ENCODE assay signal across 24 cellular contexts in the genomic region with DNA sequence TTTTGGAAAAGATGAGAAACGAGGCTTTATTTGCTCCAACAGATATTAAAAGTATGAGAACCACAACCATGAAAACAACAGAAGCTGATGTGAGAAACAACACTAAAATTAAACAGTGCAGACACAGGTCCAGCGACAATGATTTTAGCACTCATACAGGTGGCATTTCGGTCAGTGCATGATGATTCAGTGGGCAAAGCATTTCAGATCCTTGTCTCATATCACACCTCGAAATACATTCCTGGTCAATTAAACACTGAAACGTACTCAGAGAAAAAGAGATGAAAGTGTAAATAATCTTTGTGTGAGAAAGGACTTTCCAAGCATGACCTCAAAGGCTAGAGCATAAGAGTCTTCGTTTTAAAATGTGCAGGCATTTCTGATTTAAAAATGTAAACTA.
A peak's percentile ranks its signal among the peaks of the same experiment; 100 is the strongest.
DNase-seq lines count a peak whose midpoint lies in the region; ATAC-seq, FAIRE-seq and TF ChIP-seq lines count a peak whose summit lies in the region.
"Had no signal": no experiment of that assay in that cellular context is flagged by ENCODE, and none has a peak within 500 bp of the region (broad histone marks: within the 10 kb centered on the region; RNA-seq: fewer than 3 reads in every experiment).

No MANE protein-coding gene starts in this region.

- no peaks in the 10 kb centered on the region for H3K9me1 ChIP-seq in keratinocyte (ENCODE audit: control insufficient read depth, extremely low read depth, insufficient read depth, low read length)

- H3K9me3 ChIP-seq in left ventricle myocardium inferior (replicated peaks) (no peaks in the 10 kb centered on the region), astrocyte (ENCODE audit: insufficient read depth, low read depth, low read length) (no peaks in the 10 kb centered on the region), keratinocyte (ENCODE audit: control insufficient read depth, low read depth, low read length) (no peaks in the 10 kb centered on the region)
- H3K9me3 ChIP-seq: neutrophil, SJCRH30, vagina had no signal

- H3K4me2 ChIP-seq in astrocyte (ENCODE audit: low read length) (peak overlapping the region; percentile 21), keratinocyte (ENCODE audit: control insufficient read depth, extremely low read depth, insufficient read depth, low read depth, low read length) (peak overlapping the region; percentile 33)

- no peak overlapping the region for H3K4me3 Mint-ChIP-seq in astrocyte (ENCODE audit: unreplicated experiment)
- H3K4me3 Mint-ChIP-seq in CD14-positive monocyte: no peak overlapping the region
- H3K4me3 Mint-ChIP-seq: T-helper 1 cell treated with Interleukin-12 subunit alpha and Interleukin-12 subunit beta and Interleukin-4 antibody, amounts not matched to agents 30 μg/mL and 1 μg/mL, for 36 hours; WTC11 had no signal

- peaks cover 20% of the 10 kb centered on the region for H3K4me1 Mint-ChIP-seq in astrocyte (ENCODE audit: low read depth, unreplicated experiment)
- peaks cover 5% of the 10 kb centered on the region for H3K4me1 Mint-ChIP-seq in CD14-positive monocyte

- H3K4me3 ChIP-seq in left ventricle myocardium inferior (no peak overlapping the region), astrocyte (ENCODE audit: insufficient read depth, low read depth, low read length) (no peak overlapping the region), keratinocyte (ENCODE audit: control insufficient read depth in 2 of 3, extremely low read depth in 1 of 3, insufficient read depth in 2 of 3, low read depth in 1 of 3, low read length in 3 of 3) (no peak overlapping the region)
- H3K4me3 ChIP-seq: SJCRH30, vagina had no signal

- H3K36me3 Mint-ChIP-seq in astrocyte (ENCODE audit: low read depth, unreplicated experiment) (no peaks in the 10 kb centered on the region), CD14-positive monocyte (no peaks in the 10 kb centered on the region)

- H4K20me1 ChIP-seq in astrocyte (ENCODE audit: insufficient read depth, low read length): no peaks in the 10 kb centered on the region
- no peaks in the 10 kb centered on the region for H4K20me1 ChIP-seq in keratinocyte (ENCODE audit: control insufficient read depth, extremely low read depth, insufficient read depth, low read length)

- H3K4me1 ChIP-seq in left ventricle myocardium inferior: peaks cover 38% of the 10 kb centered on the region
- peaks cover 28% of the 10 kb centered on the region for H3K4me1 ChIP-seq in astrocyte (ENCODE audit: insufficient read depth, low read length)
- peaks cover 31% of the 10 kb centered on the region for H3K4me1 ChIP-seq in keratinocyte (ENCODE audit: control insufficient read depth, extremely low read depth, insufficient read depth, low read length)

- no peak for DNase-seq in left ventricle myocardium inferior
- no peak for DNase-seq in Right ventricle myocardium inferior (ENCODE audit: missing footprints)
- DNase-seq in astrocyte (ENCODE audit: low read depth): peak; percentile 74
- DNase-seq in keratinocyte (ENCODE audit: low read depth, low spot score): peak; percentile 54
- peak; percentile 33 for DNase-seq in urothelium cell line (ENCODE audit: low spot score)
- no peak for DNase-seq in NCI-H1436 (lab: John Stamatoyannopoulos, UW)
- DNase-seq in CD14-positive monocyte (ENCODE audit: low spot score): no peak
- no peak for DNase-seq in stimulated activated CD4-positive, alpha-beta T cell treated with anti-CD3 and anti-CD28 coated beads, Interleukin-15, amount 100 ng/mL, for 24 hours
- DNase-seq: activated CD4-positive, alpha-beta T cell treated with anti-CD3 and anti-CD28 coated beads, Interleukin-2, amount 50 U/mL, for 48 hours; activated gamma-delta T cell treated with Interleukin-2 at 50 U/mL for 16 hours; activated T-cell treated with anti-CD3 and anti-CD28 coated beads for 4 hours; cerebellar nuclear complex; MM.1S; NCI-H1436 treated with DMSO at 0.1 percent for 48 hours; NCI-H2171; NCI-H774; SJCRH30 had no signal

- H3K27ac ChIP-seq in left ventricle myocardium inferior (replicated peaks) (peak overlapping the region; percentile 37), astrocyte (ENCODE audit: low read depth, low read length) (peak overlapping the region; percentile 51), keratinocyte (ENCODE audit: control insufficient read depth, insufficient read depth, low read length) (no peak overlapping the region)
- H3K27ac ChIP-seq: neutrophil, vagina had no signal

- H3K9ac ChIP-seq in astrocyte (ENCODE audit: low read length) (peak overlapping the region; percentile 29), keratinocyte (ENCODE audit: control insufficient read depth, extremely low read depth, insufficient read depth, low read length) (no peak overlapping the region)

- H3K9me3 Mint-ChIP-seq in astrocyte (ENCODE audit: unreplicated experiment) (no peaks in the 10 kb centered on the region), CD14-positive monocyte (peaks cover 16 to 22% (median 18%) of the 10 kb centered on the region in 7 donors)
- H3K9me3 Mint-ChIP-seq: T-helper 1 cell treated with Interleukin-12 subunit alpha and Interleukin-12 subunit beta and Interleukin-4 antibody, amounts not matched to agents 30 μg/mL and 1 μg/mL, for 36 hours had no signal

- H3K27ac Mint-ChIP-seq in astrocyte (ENCODE audit: unreplicated experiment): peak overlapping the region; percentile 94
- H3K27ac Mint-ChIP-seq in CD14-positive monocyte: no peak overlapping the region
- H3K27ac Mint-ChIP-seq: T-helper 1 cell treated with Interleukin-12 subunit alpha and Interleukin-12 subunit beta and Interleukin-4 antibody, amounts not matched to agents 30 μg/mL and 1 μg/mL, for 36 hours; WTC11 had no signal

- no peaks in the 10 kb centered on the region for H3K27me3 Mint-ChIP-seq in astrocyte (ENCODE audit: low read depth, unreplicated experiment)
- peaks cover 0 to 1% (median 0%) of the 10 kb centered on the region in 3 donors for H3K27me3 Mint-ChIP-seq in CD14-positive monocyte (ENCODE audit: low read depth in 3 of 3)

- TF ChIP-seq CTCF in left ventricle myocardium inferior (IDR thresholded peaks at IDR 0.05; ENCODE audit: borderline replicate concordance) (no peak), astrocyte (IDR thresholded peaks at IDR 0.05; ENCODE audit: insufficient read depth, low read depth, low read length) (no peak), keratinocyte (optimal IDR thresholded peaks at IDR 0.05 in 1 of 3, IDR thresholded peaks at IDR 0.05 in 1 of 3, conservative IDR thresholded peaks at IDR 0.05 in 1 of 3; ENCODE audit: extremely low read depth in 1 of 3, insufficient read depth in 2 of 3, low read length in 3 of 3) (no peak), CD14-positive monocyte (IDR thresholded peaks at IDR 0.05) (no peak)

- no peak for ATAC-seq in Right ventricle myocardium inferior
- ATAC-seq: WTC11 had no signal

- H3K36me3 ChIP-seq in left ventricle myocardium inferior (no peaks in the 10 kb centered on the region), astrocyte (ENCODE audit: insufficient read depth, low read length) (no peaks in the 10 kb centered on the region), keratinocyte (ENCODE audit: control insufficient read depth in 2 of 2, extremely low read depth in 1 of 2, insufficient read depth in 2 of 2, low read length in 2 of 2) (no peaks in the 10 kb centered on the region)
- H3K36me3 ChIP-seq: neutrophil, SJCRH30, vagina had no signal

- H3K27me3 ChIP-seq in left ventricle myocardium inferior (ENCODE audit: low read depth) (no peaks in the 10 kb centered on the region), astrocyte (ENCODE audit: insufficient read depth, low read length) (peaks cover 10% of the 10 kb centered on the region), keratinocyte (ENCODE audit: control insufficient read depth, extremely low read depth, insufficient read depth, low read length) (peaks cover 5% of the 10 kb centered on the region)
- H3K27me3 ChIP-seq: neutrophil, SJCRH30, vagina had no signal

- intact Hi-C loops in left ventricle myocardium inferior (cut with micrococcal nuclease): no loop called here
- intact Hi-C loops in Right ventricle myocardium inferior (cut with DNase I): no loop called here
- intact Hi-C loops in CD14-positive monocyte (cut with micrococcal nuclease): no loop called here

- H3K79me2 ChIP-seq in astrocyte (ENCODE audit: insufficient read depth, low read length): no peaks in the 10 kb centered on the region
- H3K79me2 ChIP-seq in keratinocyte (ENCODE audit: control insufficient read depth, insufficient read depth, low read length): no peaks in the 10 kb centered on the region

- H2AFZ ChIP-seq in astrocyte (ENCODE audit: low read depth, low read length) (no peak overlapping the region), keratinocyte (ENCODE audit: control insufficient read depth, low read length) (no peak overlapping the region)

- dilution Hi-C loops in keratinocyte (cut with MboI; ENCODE audit: extremely low pct_ligation_motif_present, low sequenced_read_pairs): no loop called here

- FAIRE-seq in astrocyte (lab: Jason Lieb, UNC) (peak; percentile 67), keratinocyte (lab: Jason Lieb, UNC) (peak; percentile 77), urothelium cell line (lab: Jason Lieb, UNC) (no peak)
- FAIRE-seq: A204.1, D721Med, G401.6 had no signal

Comparison
In these comparisons a context has a peak if more than half of its experiments do, and no peak if none do; other contexts are left out.
1. DNase-seq: peak in astrocyte (single experiment), keratinocyte (single experiment) and urothelium cell line (single experiment); none in left ventricle myocardium inferior (single experiment), Right ventricle myocardium inferior (single experiment), NCI-H1436 (single experiment), CD14-positive monocyte (single experiment) and stimulated activated CD4-positive, alpha-beta T cell treated with anti-CD3 and anti-CD28 coated beads, Interleukin-15, amount 100 ng/mL, for 24 hours (single experiment).